1 cellular context compared by ENCODE assay signal in the genomic region with DNA sequence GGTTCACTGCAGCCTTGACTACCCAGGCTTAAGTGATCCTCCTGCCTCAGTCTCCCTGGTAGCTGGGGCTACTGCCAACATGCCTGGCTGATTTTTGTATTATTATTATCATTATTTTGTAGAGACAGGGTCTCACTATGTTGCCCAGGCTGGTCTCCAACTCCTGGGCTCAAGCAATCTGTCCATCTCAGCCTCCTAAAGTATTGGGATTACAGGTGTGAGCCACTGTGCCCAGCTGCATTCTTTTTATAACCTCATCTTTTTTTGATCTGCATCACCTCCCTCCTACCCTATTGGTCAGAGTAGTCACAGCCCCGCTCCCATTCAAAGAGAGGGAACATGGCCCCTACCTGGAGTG.
TF ChIP-seq lines count a peak whose summit lies in the region.

No MANE protein-coding gene starts in this region.

TF ChIP-seq in K562, 482 proteins besides CTCF, POLR2A, EP300 and RAD21:
- 0 out of 2 replicates have a peak, but pooled peaks have one; percentile 15 for TF ChIP-seq ZNF584 (CRISPR knock-in tag; IDR thresholded peaks at IDR 0.05; ENCODE audit: low read depth)
- TF ChIP-seq PKNOX1 (IDR thresholded peaks at IDR 0.05) = 0 out of 2 replicates have a peak, but pooled peaks have one; percentile 3
- peak; percentile 7; the same call in 1 of the 2 replicates for TF ChIP-seq ZNF263 (CRISPR knock-in tag; IDR thresholded peaks at IDR 0.05; ENCODE audit: borderline replicate concordance)
- no peak for TF ChIP-seq TARDBP (IDR thresholded peaks at IDR 0.05)
- TF ChIP-seq NUFIP1 (IDR thresholded peaks at IDR 0.05; ENCODE audit: partially characterized antibody) = no peak
- no peak for TF ChIP-seq JUND (IDR thresholded peaks at IDR 0.05; ENCODE audit: borderline replicate concordance, low read depth, low read length)
- TF ChIP-seq JUND (tag; IDR thresholded peaks at IDR 0.05; ENCODE audit: borderline replicate concordance, low read depth, low read length) = 0 out of 3 replicates have a peak, but pooled peaks have one; percentile 8
- TF ChIP-seq GABPA (tag; conservative IDR thresholded peaks at IDR 0.05; ENCODE audit: low read depth) = no peak
